ENCODE assay signal across 17 cellular contexts in genomic region chr16:72808754-72809153, GRCh38.
DNase-seq lines count a peak whose midpoint lies in the region; ATAC-seq and TF ChIP-seq lines count a peak whose summit lies in the region.
"Had no signal": no experiment of that assay in that cellular context is flagged by ENCODE, and none has a peak within 500 bp of the region (broad histone marks: within the 10 kb centered on the region; RNA-seq: fewer than 3 reads in every experiment).

No MANE protein-coding gene starts in this region.

- H3K4me1 Mint-ChIP-seq in type B pancreatic cell (ENCODE audit: unreplicated experiment) = peaks cover 27% of the 10 kb centered on the region
- H3K4me1 Mint-ChIP-seq: B cell had no signal

- TF ChIP-seq EP300 in neural cell (conservative IDR thresholded peaks at IDR 0.05; ENCODE audit: poor library complexity, severe bottlenecking) = no peak

- peak; percentile 93 for ATAC-seq in left colon
- ATAC-seq: CD8-positive, alpha-beta T cell had no signal

- no peaks in the 10 kb centered on the region for H3K9me3 ChIP-seq in neural cell (ENCODE audit: low read length)
- H3K9me3 ChIP-seq: BLaER1 treated with 17β-estradiol and CSF1 and Interleukin-3, amounts not matched to agents 10 nM and 100 nM; Caco-2 had no signal

- no peak overlapping the region for H3K9ac ChIP-seq in neural cell (ENCODE audit: low read length)
- H3K9ac ChIP-seq: BLaER1 treated with 17β-estradiol and CSF1 and Interleukin-3, amounts not matched to agents 10 nM and 100 nM had no signal

- peak overlapping the region; percentile 75 for H3K4me2 ChIP-seq in neural cell (ENCODE audit: low read length)
- H3K4me2 ChIP-seq: BLaER1 treated with 17β-estradiol and CSF1 and Interleukin-3, amounts not matched to agents 10 nM and 100 nM had no signal

- peak overlapping the region; percentile 94 for H3K27ac ChIP-seq in neural cell (ENCODE audit: low read length)
- H3K27ac ChIP-seq: BLaER1 treated with 17β-estradiol and CSF1 and Interleukin-3, amounts not matched to agents 10 nM and 100 nM; C4-2B had no signal

- H3K79me2 ChIP-seq in neural cell (replicated peaks; ENCODE audit: insufficient read depth, low read length) = peaks cover 62% of the 10 kb centered on the region

- peaks cover 7% of the 10 kb centered on the region for H3K36me3 ChIP-seq in neural cell (ENCODE audit: insufficient read depth, low read length)

- no peaks in the 10 kb centered on the region for H4K20me1 ChIP-seq in neural cell (ENCODE audit: insufficient read depth)

- no peaks in the 10 kb centered on the region for H3K27me3 Mint-ChIP-seq in type B pancreatic cell
- H3K27me3 Mint-ChIP-seq: B cell; CD4-positive, alpha-beta T cell had no signal

- in situ Hi-C loops in ACHN (cut with HindIII; ENCODE audit: low pct_ligation_motif_present, low pct_unique_long_range_greater_than_20kb, low sequenced_read_pairs) = no loop called here

- H3F3A ChIP-seq in neural cell (ENCODE audit: insufficient read depth, low read length, poor library complexity, severe bottlenecking) = peaks cover 14% of the 10 kb centered on the region

- H3K9me2 ChIP-seq in neural cell (ENCODE audit: insufficient read depth, low read length) = no peaks in the 10 kb centered on the region

- intact Hi-C loops in left colon (cut with DNase I, micrococcal nuclease) = no loop called here

- DNase-seq in left colon (no peak), type B pancreatic cell (ENCODE audit: extremely low spot score, unreplicated experiment) (no peak), ACHN (no peak), NCI-H2196 (lab: John Stamatoyannopoulos, UW; ENCODE audit: unreplicated experiment) (no peak), OCI-M1 (lab: John Stamatoyannopoulos, UW) (no peak)
- DNase-seq: 8988T; AML-193; Caco-2; Calu3; CD4-positive, alpha-beta T cell; CD8-positive, alpha-beta T cell; DMS79 treated with DMSO at 0.1 percent for 48 hours; GF-D8 had no signal

- H3K4me3 ChIP-seq in neural cell (ENCODE audit: low read length) = peak overlapping the region; percentile 53
- H3K4me3 ChIP-seq: BLaER1 treated with 17β-estradiol and CSF1 and Interleukin-3, amounts not matched to agents 10 nM and 100 nM had no signal

- H2AFZ ChIP-seq in neural cell (ENCODE audit: low read depth, low read length) = no peak overlapping the region

- TF ChIP-seq CTCF in neural cell (IDR thresholded peaks at IDR 0.05; ENCODE audit: poor library complexity, severe bottlenecking) (no peak), type B pancreatic cell (conservative IDR thresholded peaks at IDR 0.05) (no peak)

- H3K36me3 Mint-ChIP-seq in type B pancreatic cell = peaks cover 49% of the 10 kb centered on the region
- H3K36me3 Mint-ChIP-seq: CD8-positive, alpha-beta T cell had no signal

- H3K9me3 Mint-ChIP-seq in type B pancreatic cell = no peaks in the 10 kb centered on the region
- H3K9me3 Mint-ChIP-seq: CD4-positive, alpha-beta T cell; CD8-positive, alpha-beta T cell had no signal

- TF ChIP-seq RAD21 in neural cell (conservative IDR thresholded peaks at IDR 0.05) = no peak

- H3K4me3 Mint-ChIP-seq in type B pancreatic cell = no peak overlapping the region
- H3K4me3 Mint-ChIP-seq: B cell; CD4-positive, alpha-beta T cell; CD8-positive, alpha-beta T cell had no signal

- peak overlapping the region; percentile 15 for H3K27ac Mint-ChIP-seq in type B pancreatic cell
- H3K27ac Mint-ChIP-seq: B cell; CD4-positive, alpha-beta T cell; CD8-positive, alpha-beta T cell had no signal

- H3K27me3 ChIP-seq in neural cell (ENCODE audit: insufficient read depth, low read depth, low read length) = no peaks in the 10 kb centered on the region
- H3K27me3 ChIP-seq: BLaER1 treated with 17β-estradiol and CSF1 and Interleukin-3, amounts not matched to agents 10 nM and 100 nM had no signal

TF ChIP-seq in neural cell, 6 proteins besides CTCF, POLR2A, EP300 and RAD21:
- TF ChIP-seq, protein P1, sequence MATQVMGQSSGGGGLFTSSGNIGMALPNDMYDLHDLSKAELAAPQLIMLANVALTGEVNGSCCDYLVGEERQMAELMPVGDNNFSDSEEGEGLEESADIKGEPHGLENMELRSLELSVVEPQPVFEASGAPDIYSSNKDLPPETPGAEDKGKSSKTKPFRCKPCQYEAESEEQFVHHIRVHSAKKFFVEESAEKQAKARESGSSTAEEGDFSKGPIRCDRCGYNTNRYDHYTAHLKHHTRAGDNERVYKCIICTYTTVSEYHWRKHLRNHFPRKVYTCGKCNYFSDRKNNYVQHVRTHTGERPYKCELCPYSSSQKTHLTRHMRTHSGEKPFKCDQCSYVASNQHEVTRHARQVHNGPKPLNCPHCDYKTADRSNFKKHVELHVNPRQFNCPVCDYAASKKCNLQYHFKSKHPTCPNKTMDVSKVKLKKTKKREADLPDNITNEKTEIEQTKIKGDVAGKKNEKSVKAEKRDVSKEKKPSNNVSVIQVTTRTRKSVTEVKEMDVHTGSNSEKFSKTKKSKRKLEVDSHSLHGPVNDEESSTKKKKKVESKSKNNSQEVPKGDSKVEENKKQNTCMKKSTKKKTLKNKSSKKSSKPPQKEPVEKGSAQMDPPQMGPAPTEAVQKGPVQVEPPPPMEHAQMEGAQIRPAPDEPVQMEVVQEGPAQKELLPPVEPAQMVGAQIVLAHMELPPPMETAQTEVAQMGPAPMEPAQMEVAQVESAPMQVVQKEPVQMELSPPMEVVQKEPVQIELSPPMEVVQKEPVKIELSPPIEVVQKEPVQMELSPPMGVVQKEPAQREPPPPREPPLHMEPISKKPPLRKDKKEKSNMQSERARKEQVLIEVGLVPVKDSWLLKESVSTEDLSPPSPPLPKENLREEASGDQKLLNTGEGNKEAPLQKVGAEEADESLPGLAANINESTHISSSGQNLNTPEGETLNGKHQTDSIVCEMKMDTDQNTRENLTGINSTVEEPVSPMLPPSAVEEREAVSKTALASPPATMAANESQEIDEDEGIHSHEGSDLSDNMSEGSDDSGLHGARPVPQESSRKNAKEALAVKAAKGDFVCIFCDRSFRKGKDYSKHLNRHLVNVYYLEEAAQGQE (IDR thresholded peaks at IDR 0.05; ENCODE audit: borderline replicate concordance) = no peak
- TF ChIP-seq POLR2AphosphoS5 (IDR thresholded peaks at IDR 0.05) = no peak
- TF ChIP-seq TAF1 (IDR thresholded peaks at IDR 0.05; ENCODE audit: low read depth) = no peak
- TF ChIP-seq MXI1 (conservative IDR thresholded peaks at IDR 0.05; ENCODE audit: poor library complexity, severe bottlenecking) = no peak
- TF ChIP-seq EZH2 (IDR thresholded peaks at IDR 0.05; ENCODE audit: borderline replicate concordance, insufficient read depth, low read length, poor library complexity, severe bottlenecking) = no peak
- TF ChIP-seq SMC3 (conservative IDR thresholded peaks at IDR 0.05; ENCODE audit: poor library complexity) = no peak
